In the genomic region with DNA sequence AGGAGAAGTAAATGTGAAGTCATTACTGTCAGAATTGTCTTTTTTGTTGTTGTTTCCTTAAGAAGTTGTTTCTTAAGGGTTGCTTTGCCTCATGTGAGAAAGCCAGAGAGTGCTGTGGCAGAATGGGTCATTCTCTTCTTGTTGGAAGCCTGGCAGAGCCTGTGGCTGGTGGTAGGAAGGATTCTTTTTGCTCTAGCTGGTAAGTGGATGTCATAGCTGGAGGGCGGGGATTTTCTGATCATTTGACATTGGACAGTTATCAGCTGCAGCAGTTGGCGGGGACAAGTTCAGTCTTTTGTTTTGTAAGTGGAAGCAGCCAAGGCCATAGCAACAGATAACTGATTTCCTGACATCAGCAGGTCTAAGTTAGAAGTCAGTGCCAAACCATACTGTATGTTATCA, we compare ENCODE assay signal across 1 cellular context.
TF ChIP-seq lines count a peak whose summit lies in the region.

No MANE protein-coding gene starts in this region.

TF ChIP-seq in HepG2, 621 proteins besides CTCF, POLR2A, EP300 and RAD21 (continued from another document and continues in another):
- TF ChIP-seq, protein P1, sequence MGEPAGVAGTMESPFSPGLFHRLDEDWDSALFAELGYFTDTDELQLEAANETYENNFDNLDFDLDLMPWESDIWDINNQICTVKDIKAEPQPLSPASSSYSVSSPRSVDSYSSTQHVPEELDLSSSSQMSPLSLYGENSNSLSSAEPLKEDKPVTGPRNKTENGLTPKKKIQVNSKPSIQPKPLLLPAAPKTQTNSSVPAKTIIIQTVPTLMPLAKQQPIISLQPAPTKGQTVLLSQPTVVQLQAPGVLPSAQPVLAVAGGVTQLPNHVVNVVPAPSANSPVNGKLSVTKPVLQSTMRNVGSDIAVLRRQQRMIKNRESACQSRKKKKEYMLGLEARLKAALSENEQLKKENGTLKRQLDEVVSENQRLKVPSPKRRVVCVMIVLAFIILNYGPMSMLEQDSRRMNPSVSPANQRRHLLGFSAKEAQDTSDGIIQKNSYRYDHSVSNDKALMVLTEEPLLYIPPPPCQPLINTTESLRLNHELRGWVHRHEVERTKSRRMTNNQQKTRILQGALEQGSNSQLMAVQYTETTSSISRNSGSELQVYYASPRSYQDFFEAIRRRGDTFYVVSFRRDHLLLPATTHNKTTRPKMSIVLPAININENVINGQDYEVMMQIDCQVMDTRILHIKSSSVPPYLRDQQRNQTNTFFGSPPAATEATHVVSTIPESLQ (CRISPR knock-in tag; conservative IDR thresholded peaks at IDR 0.05): no peak
- TF ChIP-seq, protein P2, sequence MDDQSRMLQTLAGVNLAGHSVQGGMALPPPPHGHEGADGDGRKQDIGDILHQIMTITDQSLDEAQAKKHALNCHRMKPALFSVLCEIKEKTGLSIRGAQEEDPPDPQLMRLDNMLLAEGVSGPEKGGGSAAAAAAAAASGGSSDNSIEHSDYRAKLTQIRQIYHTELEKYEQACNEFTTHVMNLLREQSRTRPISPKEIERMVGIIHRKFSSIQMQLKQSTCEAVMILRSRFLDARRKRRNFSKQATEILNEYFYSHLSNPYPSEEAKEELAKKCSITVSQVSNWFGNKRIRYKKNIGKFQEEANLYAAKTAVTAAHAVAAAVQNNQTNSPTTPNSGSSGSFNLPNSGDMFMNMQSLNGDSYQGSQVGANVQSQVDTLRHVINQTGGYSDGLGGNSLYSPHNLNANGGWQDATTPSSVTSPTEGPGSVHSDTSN (CRISPR knock-in tag; IDR thresholded peaks at IDR 0.05; ENCODE audit: borderline replicate concordance): no peak
- no peak for TF ChIP-seq RBM22 (optimal IDR thresholded peaks at IDR 0.05; ENCODE audit: low read length)
- no peak for TF ChIP-seq ZNF782 (CRISPR knock-in tag; IDR thresholded peaks at IDR 0.05; ENCODE audit: borderline replicate concordance)
- peak; percentile 72; the same call in 1 of the 2 replicates for TF ChIP-seq RXRB (CRISPR knock-in tag; IDR thresholded peaks at IDR 0.05; ENCODE audit: borderline replicate concordance)
- TF ChIP-seq, protein P3, sequence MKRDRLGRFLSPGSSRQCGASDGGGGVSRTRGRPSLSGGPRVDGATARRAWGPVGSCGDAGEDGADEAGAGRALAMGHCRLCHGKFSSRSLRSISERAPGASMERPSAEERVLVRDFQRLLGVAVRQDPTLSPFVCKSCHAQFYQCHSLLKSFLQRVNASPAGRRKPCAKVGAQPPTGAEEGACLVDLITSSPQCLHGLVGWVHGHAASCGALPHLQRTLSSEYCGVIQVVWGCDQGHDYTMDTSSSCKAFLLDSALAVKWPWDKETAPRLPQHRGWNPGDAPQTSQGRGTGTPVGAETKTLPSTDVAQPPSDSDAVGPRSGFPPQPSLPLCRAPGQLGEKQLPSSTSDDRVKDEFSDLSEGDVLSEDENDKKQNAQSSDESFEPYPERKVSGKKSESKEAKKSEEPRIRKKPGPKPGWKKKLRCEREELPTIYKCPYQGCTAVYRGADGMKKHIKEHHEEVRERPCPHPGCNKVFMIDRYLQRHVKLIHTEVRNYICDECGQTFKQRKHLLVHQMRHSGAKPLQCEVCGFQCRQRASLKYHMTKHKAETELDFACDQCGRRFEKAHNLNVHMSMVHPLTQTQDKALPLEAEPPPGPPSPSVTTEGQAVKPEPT (CRISPR knock-in tag; IDR thresholded peaks at IDR 0.05; ENCODE audit: low read depth): no peak
- TF ChIP-seq WIZ (CRISPR knock-in tag; IDR thresholded peaks at IDR 0.05): no peak
- peak; percentile 30 for TF ChIP-seq FOXJ3 (CRISPR knock-in tag; IDR thresholded peaks at IDR 0.05; ENCODE audit: borderline replicate concordance)
- TF ChIP-seq HMG20B (CRISPR knock-in tag; conservative IDR thresholded peaks at IDR 0.05): no peak
- TF ChIP-seq HMG20A (CRISPR knock-in tag; IDR thresholded peaks at IDR 0.05; ENCODE audit: borderline replicate concordance): peak; percentile 63; the same call in 1 of the 2 replicates
- TF ChIP-seq KLF9 (CRISPR knock-in tag; IDR thresholded peaks at IDR 0.05; ENCODE audit: low read depth): no peak
- no peak for TF ChIP-seq NFE2 (CRISPR knock-in tag; IDR thresholded peaks at IDR 0.05)
- TF ChIP-seq U2AF2 (IDR thresholded peaks at IDR 0.05; ENCODE audit: low read depth, low read length): no peak
- TF ChIP-seq ZNF83 (CRISPR knock-in tag; IDR thresholded peaks at IDR 0.05; ENCODE audit: borderline replicate concordance): no peak
- TF ChIP-seq, protein P4, sequence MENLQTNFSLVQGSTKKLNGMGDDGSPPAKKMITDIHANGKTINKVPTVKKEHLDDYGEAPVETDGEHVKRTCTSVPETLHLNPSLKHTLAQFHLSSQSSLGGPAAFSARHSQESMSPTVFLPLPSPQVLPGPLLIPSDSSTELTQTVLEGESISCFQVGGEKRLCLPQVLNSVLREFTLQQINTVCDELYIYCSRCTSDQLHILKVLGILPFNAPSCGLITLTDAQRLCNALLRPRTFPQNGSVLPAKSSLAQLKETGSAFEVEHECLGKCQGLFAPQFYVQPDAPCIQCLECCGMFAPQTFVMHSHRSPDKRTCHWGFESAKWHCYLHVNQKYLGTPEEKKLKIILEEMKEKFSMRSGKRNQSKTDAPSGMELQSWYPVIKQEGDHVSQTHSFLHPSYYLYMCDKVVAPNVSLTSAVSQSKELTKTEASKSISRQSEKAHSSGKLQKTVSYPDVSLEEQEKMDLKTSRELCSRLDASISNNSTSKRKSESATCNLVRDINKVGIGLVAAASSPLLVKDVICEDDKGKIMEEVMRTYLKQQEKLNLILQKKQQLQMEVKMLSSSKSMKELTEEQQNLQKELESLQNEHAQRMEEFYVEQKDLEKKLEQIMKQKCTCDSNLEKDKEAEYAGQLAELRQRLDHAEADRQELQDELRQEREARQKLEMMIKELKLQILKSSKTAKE (CRISPR knock-in tag; IDR thresholded peaks at IDR 0.05; ENCODE audit: borderline replicate concordance): no peak
- no peak for TF ChIP-seq ZIK1 (CRISPR knock-in tag; IDR thresholded peaks at IDR 0.05; ENCODE audit: borderline replicate concordance, low read depth)
- TF ChIP-seq, protein P5, sequence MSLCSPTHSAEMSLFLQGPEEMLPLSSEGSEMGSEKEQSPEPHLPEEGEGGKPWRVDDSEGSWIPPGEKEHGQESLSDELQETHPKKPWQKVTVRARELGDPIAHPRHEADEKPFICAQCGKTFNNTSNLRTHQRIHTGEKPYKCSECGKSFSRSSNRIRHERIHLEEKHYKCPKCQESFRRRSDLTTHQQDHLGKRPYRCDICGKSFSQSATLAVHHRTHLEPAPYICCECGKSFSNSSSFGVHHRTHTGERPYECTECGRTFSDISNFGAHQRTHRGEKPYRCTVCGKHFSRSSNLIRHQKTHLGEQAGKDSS (CRISPR knock-in tag; IDR thresholded peaks at IDR 0.05; ENCODE audit: borderline replicate concordance, low read depth): no peak
- TF ChIP-seq, protein P6, sequence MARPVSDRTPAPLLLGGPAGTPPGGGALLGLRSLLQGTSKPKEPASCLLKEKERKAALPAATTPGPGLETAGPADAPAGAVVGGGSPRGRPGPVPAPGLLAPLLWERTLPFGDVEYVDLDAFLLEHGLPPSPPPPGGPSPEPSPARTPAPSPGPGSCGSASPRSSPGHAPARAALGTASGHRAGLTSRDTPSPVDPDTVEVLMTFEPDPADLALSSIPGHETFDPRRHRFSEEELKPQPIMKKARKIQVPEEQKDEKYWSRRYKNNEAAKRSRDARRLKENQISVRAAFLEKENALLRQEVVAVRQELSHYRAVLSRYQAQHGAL (CRISPR knock-in tag; IDR thresholded peaks at IDR 0.05; ENCODE audit: not compliant biosample characterization): no peak
- no peak for TF ChIP-seq FIP1L1 (IDR thresholded peaks at IDR 0.05; ENCODE audit: borderline replicate concordance, insufficient read depth, low read depth, low read length)
- TF ChIP-seq MATR3 (CRISPR knock-in tag; IDR thresholded peaks at IDR 0.05): no peak
- no peak for TF ChIP-seq CREB1 (IDR thresholded peaks at IDR 0.05)
- TF ChIP-seq CREB1 (CRISPR knock-in tag; IDR thresholded peaks at IDR 0.05): peak; percentile 34; the same call in 1 of the 2 replicates
- TF ChIP-seq, protein P7, sequence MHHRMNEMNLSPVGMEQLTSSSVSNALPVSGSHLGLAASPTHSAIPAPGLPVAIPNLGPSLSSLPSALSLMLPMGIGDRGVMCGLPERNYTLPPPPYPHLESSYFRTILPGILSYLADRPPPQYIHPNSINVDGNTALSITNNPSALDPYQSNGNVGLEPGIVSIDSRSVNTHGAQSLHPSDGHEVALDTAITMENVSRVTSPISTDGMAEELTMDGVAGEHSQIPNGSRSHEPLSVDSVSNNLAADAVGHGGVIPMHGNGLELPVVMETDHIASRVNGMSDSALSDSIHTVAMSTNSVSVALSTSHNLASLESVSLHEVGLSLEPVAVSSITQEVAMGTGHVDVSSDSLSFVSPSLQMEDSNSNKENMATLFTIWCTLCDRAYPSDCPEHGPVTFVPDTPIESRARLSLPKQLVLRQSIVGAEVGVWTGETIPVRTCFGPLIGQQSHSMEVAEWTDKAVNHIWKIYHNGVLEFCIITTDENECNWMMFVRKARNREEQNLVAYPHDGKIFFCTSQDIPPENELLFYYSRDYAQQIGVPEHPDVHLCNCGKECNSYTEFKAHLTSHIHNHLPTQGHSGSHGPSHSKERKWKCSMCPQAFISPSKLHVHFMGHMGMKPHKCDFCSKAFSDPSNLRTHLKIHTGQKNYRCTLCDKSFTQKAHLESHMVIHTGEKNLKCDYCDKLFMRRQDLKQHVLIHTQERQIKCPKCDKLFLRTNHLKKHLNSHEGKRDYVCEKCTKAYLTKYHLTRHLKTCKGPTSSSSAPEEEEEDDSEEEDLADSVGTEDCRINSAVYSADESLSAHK (CRISPR knock-in tag; IDR thresholded peaks at IDR 0.05; ENCODE audit: borderline replicate concordance): no peak
- no peak for TF ChIP-seq NCOA5 (CRISPR knock-in tag; IDR thresholded peaks at IDR 0.05)
- peak; percentile 49 for TF ChIP-seq CEBPG (CRISPR knock-in tag; IDR thresholded peaks at IDR 0.05)
- peak; percentile 54; the same call in 1 of the 2 replicates for TF ChIP-seq ELF3 (CRISPR knock-in tag; IDR thresholded peaks at IDR 0.05)
- TF ChIP-seq, protein P8, sequence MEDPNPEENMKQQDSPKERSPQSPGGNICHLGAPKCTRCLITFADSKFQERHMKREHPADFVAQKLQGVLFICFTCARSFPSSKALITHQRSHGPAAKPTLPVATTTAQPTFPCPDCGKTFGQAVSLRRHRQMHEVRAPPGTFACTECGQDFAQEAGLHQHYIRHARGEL (CRISPR knock-in tag; IDR thresholded peaks at IDR 0.05): no peak
- no peak for TF ChIP-seq HNRNPL (IDR thresholded peaks at IDR 0.05; ENCODE audit: low read depth, low read length)
- TF ChIP-seq GATAD1 (CRISPR knock-in tag; IDR thresholded peaks at IDR 0.05): 0 out of 2 replicates have a peak, but pooled peaks have one; percentile 44
- TF ChIP-seq HOXA7 (CRISPR knock-in tag; IDR thresholded peaks at IDR 0.05): no peak
- TF ChIP-seq KMT2A (CRISPR knock-in tag; IDR thresholded peaks at IDR 0.05): no peak
- TF ChIP-seq FOXA1 (IDR thresholded peaks at IDR 0.05): no peak
- no peak for TF ChIP-seq FOXA1 (CRISPR knock-in tag; IDR thresholded peaks at IDR 0.05)
- TF ChIP-seq ZC3H13 (CRISPR knock-in tag; IDR thresholded peaks at IDR 0.05): no peak
- TF ChIP-seq, protein P9, sequence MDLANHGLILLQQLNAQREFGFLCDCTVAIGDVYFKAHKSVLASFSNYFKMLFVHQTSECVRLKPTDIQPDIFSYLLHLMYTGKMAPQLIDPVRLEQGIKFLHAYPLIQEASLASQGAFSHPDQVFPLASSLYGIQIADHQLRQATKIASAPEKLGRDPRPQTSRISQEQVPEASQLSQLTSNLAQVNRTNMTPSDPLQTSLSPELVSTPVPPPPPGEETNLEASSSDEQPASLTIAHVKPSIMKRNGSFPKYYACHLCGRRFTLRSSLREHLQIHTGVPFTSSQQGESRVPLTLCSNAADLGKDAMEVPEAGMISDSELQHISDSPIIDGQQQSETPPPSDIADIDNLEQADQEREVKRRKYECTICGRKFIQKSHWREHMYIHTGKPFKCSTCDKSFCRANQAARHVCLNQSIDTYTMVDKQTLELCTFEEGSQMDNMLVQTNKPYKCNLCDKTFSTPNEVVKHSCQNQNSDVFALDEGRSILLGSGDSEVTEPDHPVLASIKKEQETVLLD (CRISPR knock-in tag; IDR thresholded peaks at IDR 0.05; ENCODE audit: low read depth): no peak
- TF ChIP-seq ZNF772 (CRISPR knock-in tag; IDR thresholded peaks at IDR 0.05): no peak
- TF ChIP-seq, protein P10, sequence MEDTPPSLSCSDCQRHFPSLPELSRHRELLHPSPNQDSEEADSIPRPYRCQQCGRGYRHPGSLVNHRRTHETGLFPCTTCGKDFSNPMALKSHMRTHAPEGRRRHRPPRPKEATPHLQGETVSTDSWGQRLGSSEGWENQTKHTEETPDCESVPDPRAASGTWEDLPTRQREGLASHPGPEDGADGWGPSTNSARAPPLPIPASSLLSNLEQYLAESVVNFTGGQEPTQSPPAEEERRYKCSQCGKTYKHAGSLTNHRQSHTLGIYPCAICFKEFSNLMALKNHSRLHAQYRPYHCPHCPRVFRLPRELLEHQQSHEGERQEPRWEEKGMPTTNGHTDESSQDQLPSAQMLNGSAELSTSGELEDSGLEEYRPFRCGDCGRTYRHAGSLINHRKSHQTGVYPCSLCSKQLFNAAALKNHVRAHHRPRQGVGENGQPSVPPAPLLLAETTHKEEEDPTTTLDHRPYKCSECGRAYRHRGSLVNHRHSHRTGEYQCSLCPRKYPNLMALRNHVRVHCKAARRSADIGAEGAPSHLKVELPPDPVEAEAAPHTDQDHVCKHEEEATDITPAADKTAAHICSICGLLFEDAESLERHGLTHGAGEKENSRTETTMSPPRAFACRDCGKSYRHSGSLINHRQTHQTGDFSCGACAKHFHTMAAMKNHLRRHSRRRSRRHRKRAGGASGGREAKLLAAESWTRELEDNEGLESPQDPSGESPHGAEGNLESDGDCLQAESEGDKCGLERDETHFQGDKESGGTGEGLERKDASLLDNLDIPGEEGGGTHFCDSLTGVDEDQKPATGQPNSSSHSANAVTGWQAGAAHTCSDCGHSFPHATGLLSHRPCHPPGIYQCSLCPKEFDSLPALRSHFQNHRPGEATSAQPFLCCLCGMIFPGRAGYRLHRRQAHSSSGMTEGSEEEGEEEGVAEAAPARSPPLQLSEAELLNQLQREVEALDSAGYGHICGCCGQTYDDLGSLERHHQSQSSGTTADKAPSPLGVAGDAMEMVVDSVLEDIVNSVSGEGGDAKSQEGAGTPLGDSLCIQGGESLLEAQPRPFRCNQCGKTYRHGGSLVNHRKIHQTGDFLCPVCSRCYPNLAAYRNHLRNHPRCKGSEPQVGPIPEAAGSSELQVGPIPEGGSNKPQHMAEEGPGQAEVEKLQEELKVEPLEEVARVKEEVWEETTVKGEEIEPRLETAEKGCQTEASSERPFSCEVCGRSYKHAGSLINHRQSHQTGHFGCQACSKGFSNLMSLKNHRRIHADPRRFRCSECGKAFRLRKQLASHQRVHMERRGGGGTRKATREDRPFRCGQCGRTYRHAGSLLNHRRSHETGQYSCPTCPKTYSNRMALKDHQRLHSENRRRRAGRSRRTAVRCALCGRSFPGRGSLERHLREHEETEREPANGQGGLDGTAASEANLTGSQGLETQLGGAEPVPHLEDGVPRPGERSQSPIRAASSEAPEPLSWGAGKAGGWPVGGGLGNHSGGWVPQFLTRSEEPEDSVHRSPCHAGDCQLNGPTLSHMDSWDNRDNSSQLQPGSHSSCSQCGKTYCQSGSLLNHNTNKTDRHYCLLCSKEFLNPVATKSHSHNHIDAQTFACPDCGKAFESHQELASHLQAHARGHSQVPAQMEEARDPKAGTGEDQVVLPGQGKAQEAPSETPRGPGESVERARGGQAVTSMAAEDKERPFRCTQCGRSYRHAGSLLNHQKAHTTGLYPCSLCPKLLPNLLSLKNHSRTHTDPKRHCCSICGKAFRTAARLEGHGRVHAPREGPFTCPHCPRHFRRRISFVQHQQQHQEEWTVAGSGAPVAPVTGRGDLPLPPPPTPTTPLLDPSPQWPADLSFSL (CRISPR knock-in tag; IDR thresholded peaks at IDR 0.05): no peak
- peak; percentile 60; the same call in 1 of the 2 replicates for TF ChIP-seq POLR2AphosphoS5 (IDR thresholded peaks at IDR 0.05; ENCODE audit: low read depth, low read length)
- TF ChIP-seq ZNF766 (CRISPR knock-in tag; IDR thresholded peaks at IDR 0.05; ENCODE audit: borderline replicate concordance): no peak
- TF ChIP-seq ZSCAN9 (CRISPR knock-in tag; IDR thresholded peaks at IDR 0.05; ENCODE audit: borderline replicate concordance): peak; percentile 37; the same call in 1 of the 2 replicates
- TF ChIP-seq ZNF773 (CRISPR knock-in tag; IDR thresholded peaks at IDR 0.05; ENCODE audit: borderline replicate concordance): no peak
